Comparison of ENCODE assay signal across 9 cellular contexts in genomic region chr16:70684146-70685060, GRCh38. TPM values are rescaled to one million over a fixed set of nuclear protein-coding genes. Genes with fewer than 3 reads are reported as not detected.
DNase-seq lines count a peak whose midpoint lies in the region; ATAC-seq, FAIRE-seq and TF ChIP-seq lines count a peak whose summit lies in the region.
"Had no signal": no experiment of that assay in that cellular context is flagged by ENCODE, and none has a peak within 500 bp of the region (broad histone marks: within the 10 kb centered on the region; RNA-seq: fewer than 3 reads in every experiment).

No MANE protein-coding gene starts in this region.

- H2AFZ ChIP-seq in Loucy (ENCODE audit: low read length) = no peak overlapping the region

- no peaks in the 10 kb centered on the region for H3K9me2 ChIP-seq in Loucy (replicated peaks; ENCODE audit: low read depth, low read length)

- H3F3A ChIP-seq in Loucy (ENCODE audit: low read depth) = no peaks in the 10 kb centered on the region

- H3K9me3 ChIP-seq in Loucy (ENCODE audit: insufficient read depth, low read depth, low read length) (no peaks in the 10 kb centered on the region), lower lobe of right lung (no peaks in the 10 kb centered on the region), thymus (ENCODE audit: control insufficient read depth) (no peaks in the 10 kb centered on the region)
- H3K9me3 ChIP-seq: mucosa of descending colon had no signal

- H3K4me1 ChIP-seq in Loucy (ENCODE audit: insufficient read depth, low read length, poor library complexity, severe bottlenecking) = peaks cover 27% of the 10 kb centered on the region
- H3K4me1 ChIP-seq in lower lobe of right lung = peaks cover 80% of the 10 kb centered on the region
- H3K4me1 ChIP-seq in thymus (ENCODE audit: control insufficient read depth, insufficient read depth, low read length) = peaks cover 61% of the 10 kb centered on the region

- H3K4me3 ChIP-seq in Loucy (ENCODE audit: low read length, poor library complexity, severe bottlenecking) = peak overlapping the region; percentile 75
- H3K4me3 ChIP-seq in bronchial epithelial cell (ENCODE audit: low read depth, low read length) = peak overlapping the region; percentile 86
- peak overlapping the region; percentile 73 for H3K4me3 ChIP-seq in lower lobe of right lung
- peak overlapping the region; percentile 92 for H3K4me3 ChIP-seq in thymus (ENCODE audit: low read length)

- H3K27me3 ChIP-seq in Loucy (ENCODE audit: insufficient read depth, low read length, poor library complexity, severe bottlenecking) (no peaks in the 10 kb centered on the region), bronchial epithelial cell (ENCODE audit: control insufficient read depth, insufficient read depth, low read length) (no peaks in the 10 kb centered on the region), lower lobe of right lung (ENCODE audit: low read depth) (no peaks in the 10 kb centered on the region), thymus (ENCODE audit: control insufficient read depth, insufficient read depth) (no peaks in the 10 kb centered on the region)

- peaks cover 18% of the 10 kb centered on the region; the same call in 1 of the 2 replicates for H3K79me2 ChIP-seq in Loucy (ENCODE audit: insufficient read depth, low read length)

- H3K36me3 ChIP-seq in Loucy (ENCODE audit: insufficient read depth, low read length) (no peaks in the 10 kb centered on the region), bronchial epithelial cell (ENCODE audit: control insufficient read depth, insufficient read depth, low read length) (peaks cover 16% of the 10 kb centered on the region), lower lobe of right lung (peaks cover 11% of the 10 kb centered on the region), thymus (ENCODE audit: control insufficient read depth, insufficient read depth) (peaks cover 20% of the 10 kb centered on the region)

- peak overlapping the region; percentile 72 for H3K9ac ChIP-seq in Loucy (ENCODE audit: low read depth, low read length, poor library complexity, severe bottlenecking)

- H4K20me1 ChIP-seq in Loucy (ENCODE audit: insufficient read depth, low read length, poor library complexity, severe bottlenecking) = peaks cover 6% of the 10 kb centered on the region

- H3K4me2 ChIP-seq in Loucy (ENCODE audit: low read depth, low read length, poor library complexity, severe bottlenecking) = peak overlapping the region; percentile 80

- FAIRE-seq in bronchial epithelial cell (lab: Jason Lieb, UNC) = no peak

- TF ChIP-seq CTCF in Loucy (conservative IDR thresholded peaks at IDR 0.05; ENCODE audit: low read length) (no peak), bronchial epithelial cell (IDR thresholded peaks at IDR 0.05; ENCODE audit: insufficient read depth, low read length, severe bottlenecking) (no peak), lower lobe of right lung (IDR thresholded peaks at IDR 0.05) (no peak)

- no peak for ATAC-seq in lower lobe of right lung
- no peak for ATAC-seq in GM21367 (IDR thresholded peaks at IDR 0.05; ENCODE audit: unreplicated experiment)

- 89% methylated on average over 14 of the region's 14 CpGs for WGBS in thymus

- intact Hi-C loops in lower lobe of right lung (cut with DNase I) = no loop called here

- H3K27ac ChIP-seq in lower lobe of right lung (peak overlapping the region; percentile 73), thymus (ENCODE audit: low read depth) (no peak overlapping the region)

- no peak for DNase-seq in bronchial epithelial cell (ENCODE audit: low read depth)
- DNase-seq in lower lobe of right lung = no peak
- DNase-seq in NCI-H187 treated with DMSO at 0.1 percent for 48 hours (lab: John Stamatoyannopoulos, UW) = no peak
- DNase-seq in stimulated activated CD4-positive, alpha-beta T cell treated with anti-CD3 and anti-CD28 coated beads, Interleukin-2, amount 100 ng/mL, for 48 hours = no peak
- DNase-seq: activated CD8-positive, alpha-beta memory T cell treated with anti-CD3 and anti-CD28 coated beads, Interleukin-2, amount 50 U/mL, for 48 hours had no signal

RNA-seq across cellular contexts. Expression of gene MTSS2, which starts 1.4 kb away (rescaled TPM):
- total RNA-seq in bronchial epithelial cell (20.0 and 42.6 TPM in 2 replicates), lower lobe of right lung (60.8 TPM)
- polyA plus RNA-seq in thymus = 36.4 TPM

RNA-seq across cellular contexts. Expression of gene IL34, which starts 38.0 kb away (rescaled TPM):
- total RNA-seq in bronchial epithelial cell = 0.26 and 2.0 TPM in 2 replicates
- 2.6 TPM for total RNA-seq in lower lobe of right lung
- 4.7 TPM for polyA plus RNA-seq in thymus
